ENCODE assay signal across 15 cellular contexts in the genomic region with DNA sequence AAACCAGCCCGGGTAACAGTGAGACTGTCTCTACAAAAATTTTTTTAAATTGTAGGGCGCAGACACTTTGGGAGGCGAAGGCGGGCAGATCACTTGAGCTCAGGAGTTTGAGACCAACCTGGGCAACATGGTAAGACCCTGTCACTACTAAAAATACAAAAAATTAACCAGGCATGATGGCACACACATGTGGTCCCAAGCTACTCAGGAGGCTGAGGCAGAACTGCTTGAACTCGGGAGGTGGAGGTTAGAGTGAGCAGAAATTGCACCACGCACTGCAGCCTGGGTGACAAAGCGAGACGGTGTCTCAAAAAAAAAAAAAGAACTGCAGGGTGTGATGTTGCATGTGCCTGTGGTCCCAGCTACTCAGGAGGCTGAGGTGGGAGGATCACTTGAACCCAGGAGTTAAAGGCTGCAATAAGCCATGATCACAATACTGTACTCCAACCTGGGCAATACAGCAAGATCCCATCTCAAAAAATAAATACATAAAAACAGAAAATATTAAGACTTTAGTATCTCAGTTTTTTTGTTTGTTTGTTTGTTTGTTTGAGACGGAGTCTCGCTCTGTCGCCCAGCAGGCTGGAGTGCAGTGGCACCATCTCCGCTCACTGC. TPM values are rescaled to one million over a fixed set of nuclear protein-coding genes. Genes with fewer than 3 reads are reported as not detected.
DNase-seq lines count a peak whose midpoint lies in the region; ATAC-seq and TF ChIP-seq lines count a peak whose summit lies in the region.
"Had no signal": no experiment of that assay in that cellular context is flagged by ENCODE, and none has a peak within 500 bp of the region (broad histone marks: within the 10 kb centered on the region; RNA-seq: fewer than 3 reads in every experiment).

No MANE protein-coding gene starts in this region.

- H3K4me1 Mint-ChIP-seq in GM23338 (peaks cover 4% of the 10 kb centered on the region; the same call in 2 of the 3 replicates), progenitor cell of endocrine pancreas (ENCODE audit: low read depth) (peaks cover 2% of the 10 kb centered on the region)
- H3K4me1 Mint-ChIP-seq in effector memory CD8-positive, alpha-beta T cell (ENCODE audit: low read depth in 2 of 2) = peaks cover 13 to 29% of the 10 kb centered on the region in 2 donors

- H3K4me3 Mint-ChIP-seq in GM23338 (no peak overlapping the region), progenitor cell of endocrine pancreas (ENCODE audit: low read depth) (no peak overlapping the region)
- no peak overlapping the region for H3K4me3 Mint-ChIP-seq in effector memory CD8-positive, alpha-beta T cell
- H3K4me3 Mint-ChIP-seq: IgD-negative memory B cell had no signal

- no peaks in the 10 kb centered on the region for H3K9me2 ChIP-seq in GM23338 (ENCODE audit: insufficient read depth)

- no peaks in the 10 kb centered on the region for H3K27me3 ChIP-seq in GM23338 (ENCODE audit: insufficient read depth)
- peaks cover 25% of the 10 kb centered on the region for H3K27me3 ChIP-seq in SJSA1 (replicated peaks)
- H3K27me3 ChIP-seq: BE2C had no signal

- intact Hi-C loops in left ventricle myocardium superior (cut with micrococcal nuclease) = no loop called here

- H3K4me2 ChIP-seq in GM23338 = no peak overlapping the region

- ATAC-seq in GM23338 (no peak), left ventricle myocardium superior (no peak)
- ATAC-seq in effector memory CD8-positive, alpha-beta T cell (replicated peaks) = no peak
- ATAC-seq: HCT116 had no signal

- H3K4me1 ChIP-seq in GM23338 (ENCODE audit: insufficient read depth) (no peaks in the 10 kb centered on the region), SJSA1 (replicated peaks) (peaks cover 22% of the 10 kb centered on the region)

- peaks cover 2% of the 10 kb centered on the region for H3K27me3 Mint-ChIP-seq in GM23338 (ENCODE audit: insufficient read depth, low read depth, poor library complexity)
- no peaks in the 10 kb centered on the region for H3K27me3 Mint-ChIP-seq in effector memory CD8-positive, alpha-beta T cell
- H3K27me3 Mint-ChIP-seq in progenitor cell of endocrine pancreas = no peaks in the 10 kb centered on the region
- H3K27me3 Mint-ChIP-seq: CD4-positive, alpha-beta memory T cell; IgD-negative memory B cell had no signal

- TF ChIP-seq CTCF in GM23338 (conservative IDR thresholded peaks at IDR 0.05; ENCODE audit: low read depth in 2 of 2) (no peak), progenitor cell of endocrine pancreas (IDR thresholded peaks at IDR 0.05; ENCODE audit: unreplicated experiment) (no peak)

- H3K27ac Mint-ChIP-seq in GM23338 = no peak overlapping the region
- H3K27ac Mint-ChIP-seq in effector memory CD8-positive, alpha-beta T cell = peak overlapping the region; percentile 59 to 67
- peak overlapping the region; percentile 70 for H3K27ac Mint-ChIP-seq in progenitor cell of endocrine pancreas
- H3K27ac Mint-ChIP-seq: IgD-negative memory B cell had no signal

- H3K36me3 Mint-ChIP-seq in GM23338 (ENCODE audit: low read depth) = peaks cover 4% of the 10 kb centered on the region; the same call in 2 of the 3 replicates
- peaks cover 6% of the 10 kb centered on the region for H3K36me3 Mint-ChIP-seq in effector memory CD8-positive, alpha-beta T cell (ENCODE audit: insufficient read depth)
- peaks cover 6% of the 10 kb centered on the region for H3K36me3 Mint-ChIP-seq in progenitor cell of endocrine pancreas (ENCODE audit: insufficient read depth)

- H3K36me3 ChIP-seq in GM23338 (ENCODE audit: insufficient read depth) (no peaks in the 10 kb centered on the region), SJSA1 (no peaks in the 10 kb centered on the region)

- no peak for DNase-seq in GM23338 (ENCODE audit: low spot score)
- peak; percentile 82 to 90 for DNase-seq in SJSA1 (ENCODE audit: low read depth in 1 of 2, low spot score in 2 of 2)
- no peak for DNase-seq in effector memory CD8-positive, alpha-beta T cell
- DNase-seq in progenitor cell of endocrine pancreas (ENCODE audit: low spot score, unreplicated experiment) = no peak
- DNase-seq in hypothalamus (lab: John Stamatoyannopoulos, UW) = no peak
- no peak for DNase-seq in SKM-1 treated with dmso at 0.1 percent for 144 hours (lab: John Stamatoyannopoulos, UW; ENCODE audit: unreplicated experiment)
- DNase-seq in left ventricle myocardium superior = no peak
- DNase-seq: BE2C; CD4-positive, alpha-beta memory T cell; COR-L47; DND-41; GDM1 had no signal

- H3F3A ChIP-seq in GM23338 (replicated peaks; ENCODE audit: low read depth) = no peaks in the 10 kb centered on the region

- H3K9me3 Mint-ChIP-seq in GM23338 = no peaks in the 10 kb centered on the region; the same call in 2 of the 3 replicates
- no peaks in the 10 kb centered on the region for H3K9me3 Mint-ChIP-seq in effector memory CD8-positive, alpha-beta T cell
- H3K9me3 Mint-ChIP-seq in progenitor cell of endocrine pancreas (ENCODE audit: low read depth) = no peaks in the 10 kb centered on the region
- H3K9me3 Mint-ChIP-seq: CD4-positive, alpha-beta memory T cell; IgD-negative memory B cell had no signal

- H3K4me3 ChIP-seq in GM23338 (no peak overlapping the region), SJSA1 (no peak overlapping the region)

- peaks cover 42% of the 10 kb centered on the region for H4K20me1 ChIP-seq in GM23338 (replicated peaks; ENCODE audit: insufficient read depth)

- H3K27ac ChIP-seq in GM23338 (ENCODE audit: low read depth) = peak overlapping the region; percentile 50; the same call in 1 of the 2 replicates
- no peak overlapping the region for H3K27ac ChIP-seq in SJSA1
- H3K27ac ChIP-seq: C4-2B had no signal

- peaks cover 14% of the 10 kb centered on the region for H3K9me3 ChIP-seq in SJSA1 (replicated peaks)
- H3K9me3 ChIP-seq: BE2C had no signal

- H2AFZ ChIP-seq in GM23338 = no peak overlapping the region

- H3K79me2 ChIP-seq in GM23338 (replicated peaks; ENCODE audit: insufficient read depth) = peaks cover 98% of the 10 kb centered on the region

TF ChIP-seq in GM23338, 12 proteins besides CTCF, POLR2A, EP300 and RAD21:
- no peak for TF ChIP-seq NANOG (IDR thresholded peaks at IDR 0.05; ENCODE audit: borderline replicate concordance)

RNA-seq across cellular contexts. Expression of gene ATXN2, which starts 16.9 kb away (rescaled TPM):
- 44.8 and 52.9 TPM in 2 replicates for total RNA-seq in GM23338 (2014; rRNA removed; shearing (Covaris generic))
- 59.5 and 61.0 TPM in 2 replicates for polyA plus RNA-seq in GM23338 (2016; fragmentation: Nextera tagmentation; extraction: Ambion mirVana)
- total RNA-seq in SJSA1 (2014; rRNA removed; shearing (Covaris generic)) = 13.6 and 19.0 TPM in 2 replicates
- total RNA-seq in progenitor cell of endocrine pancreas = 81.7 and 86.6 TPM in 2 replicates
- total RNA-seq in left ventricle myocardium superior = 57.3 TPM

Comparison
In these comparisons a context has a peak if more than half of its experiments do, and no peak if none do; other contexts are left out.
1. DNase-seq: peak in SJSA1 (2 of 2); none in GM23338 (single experiment), effector memory CD8-positive, alpha-beta T cell (0 of 3), progenitor cell of endocrine pancreas (single experiment), hypothalamus (0 of 51), SKM-1 treated with dmso at 0.1 percent for 144 hours (single experiment) and left ventricle myocardium superior (single experiment).